ENCODE assay signal across 9 cellular contexts in genomic region chr16:30351586-30352419, GRCh38. TPM values are rescaled to one million over a fixed set of nuclear protein-coding genes. Genes with fewer than 3 reads are reported as not detected.
DNase-seq lines count a peak whose midpoint lies in the region; ATAC-seq and TF ChIP-seq lines count a peak whose summit lies in the region.
"Had no signal": no experiment of that assay in that cellular context is flagged by ENCODE, and none has a peak within 500 bp of the region (broad histone marks: within the 10 kb centered on the region; RNA-seq: fewer than 3 reads in every experiment).

No MANE protein-coding gene starts in this region.

- peaks cover 40% of the 10 kb centered on the region for H3K36me3 Mint-ChIP-seq in nephron (ENCODE audit: low read depth)

- H3K36me3 ChIP-seq in OCI-LY7 (ENCODE audit: insufficient read depth, low read length) = peaks cover 63% of the 10 kb centered on the region
- peaks cover 29% of the 10 kb centered on the region for H3K36me3 ChIP-seq in H7 (replicated peaks; ENCODE audit: control insufficient read depth, insufficient read depth, low read length)

- H3K27me3 ChIP-seq in H7 (ENCODE audit: control insufficient read depth, insufficient read depth, low read length) = no peaks in the 10 kb centered on the region

- H3K27me3 Mint-ChIP-seq in nephron (ENCODE audit: low read depth) = no peaks in the 10 kb centered on the region

- POLR2A ChIA-PET in OCI-LY7 (lab: Charles Lee) = interaction anchor here (4.5 kb wide), 1 partner anchor 19 kb away, joined by 21 read pairs; the partner anchor contains the start of gene TBC1D10B

- H3K79me2 ChIP-seq in OCI-LY7 (ENCODE audit: insufficient read depth, low read depth, low read length) = peaks cover 37% of the 10 kb centered on the region

- CTCF ChIA-PET in OCI-LY7 (lab: Charles Lee; ENCODE audit: unreplicated experiment) = interaction anchor here (1.1 kb wide), 1 partner anchor 10 kb away, joined by 3 read pairs; no protein-coding TSS in a partner anchor

- DNase-seq in AG08396 (ENCODE audit: low spot score) (peak; percentile 82), OCI-LY7 (ENCODE audit: low spot score) (peak; percentile 36), epithelial cell of proximal tubule (ENCODE audit: low read depth) (peak; percentile 68), NCI-H774 (lab: John Stamatoyannopoulos, UW) (no peak), NK-92 (lab: John Stamatoyannopoulos, UW; ENCODE audit: unreplicated experiment) (no peak), H7 (no peak)

- peaks cover 27% of the 10 kb centered on the region for H3K4me1 Mint-ChIP-seq in nephron

- no peaks in the 10 kb centered on the region for H3K9me2 ChIP-seq in OCI-LY7 (ENCODE audit: insufficient read depth, low read length)

- H3K9me3 Mint-ChIP-seq in nephron = no peaks in the 10 kb centered on the region

- BruUV-seq in OCI-LY7 (replicated peaks; lab: Mats Ljungman, UMichigan) = no TSS peak

- H3K4me3 ChIP-seq in OCI-LY7 (ENCODE audit: low read depth, low read length, poor library complexity, severe bottlenecking) = peak overlapping the region; percentile 98
- H3K4me3 ChIP-seq in epithelial cell of proximal tubule (ENCODE audit: low read depth, low read length) = no peak overlapping the region
- H3K4me3 ChIP-seq in H7 (ENCODE audit: insufficient read depth, low read depth, low read length) = no peak overlapping the region

- H3K4me3 Mint-ChIP-seq in nephron = peak overlapping the region; percentile 71 to 84 (median 80)

- peaks cover 88% of the 10 kb centered on the region for H3K4me1 ChIP-seq in OCI-LY7 (ENCODE audit: insufficient read depth, low read length, poor library complexity, severe bottlenecking)

- no peak overlapping the region for H2AFZ ChIP-seq in OCI-LY7 (ENCODE audit: low read length)

- H3K9me3 ChIP-seq in OCI-LY7 (ENCODE audit: low read length) = no peaks in the 10 kb centered on the region

- no peaks in the 10 kb centered on the region for H4K20me1 ChIP-seq in OCI-LY7 (ENCODE audit: insufficient read depth, low read length)

- TF ChIP-seq CTCF in OCI-LY7 (conservative IDR thresholded peaks at IDR 0.05; ENCODE audit: low read length) = no peak
- TF ChIP-seq CTCF in epithelial cell of proximal tubule (conservative IDR thresholded peaks at IDR 0.05; ENCODE audit: low read depth, low read length) = no peak
- no peak for TF ChIP-seq CTCF in nephron (IDR thresholded peaks at IDR 0.05; ENCODE audit: unreplicated experiment in 3 of 3)

- no peak overlapping the region for H3K27ac Mint-ChIP-seq in nephron

- intact Hi-C loops in OCI-LY7 (cut with micrococcal nuclease; ENCODE audit: unreplicated experiment) = loop anchor here (10.0 kb wide), 1 partner anchor 287 kb away; the partner anchor contains the start of gene ALDOA

- peak overlapping the region; percentile 99 for H3K4me2 ChIP-seq in OCI-LY7 (ENCODE audit: low read length)

- no peak for ATAC-seq in GM19463 (IDR thresholded peaks at IDR 0.05; ENCODE audit: unreplicated experiment)

- peak overlapping the region; percentile 98 for H3K27ac ChIP-seq in OCI-LY7 (ENCODE audit: low read depth, low read length, poor library complexity, severe bottlenecking)

RNA-seq across cellular contexts. Expression of gene CD2BP2, which starts 3.3 kb away (rescaled TPM):
- total RNA-seq in OCI-LY7 (2014; rRNA removed; shearing (Covaris generic)) = 69.2 and 94.7 TPM in 2 replicates
- total RNA-seq in OCI-LY7 (2022) (87.8 and 111 TPM in 2 replicates), epithelial cell of proximal tubule (68.9 and 75.2 TPM in 2 replicates)
- total RNA-seq in H7 (2014; rRNA removed; shearing (Covaris generic)) = 44.2 and 45.2 TPM in 2 replicates

RNA-seq across cellular contexts. Expression of gene TBC1D10B, which starts 18.5 kb away (rescaled TPM):
- total RNA-seq in OCI-LY7 (2014; rRNA removed; shearing (Covaris generic)) = 38.6 and 44.9 TPM in 2 replicates
- total RNA-seq in OCI-LY7 (2022) (74.8 and 78.6 TPM in 2 replicates), epithelial cell of proximal tubule (51.8 and 53.6 TPM in 2 replicates)
- 35.8 and 38.4 TPM in 2 replicates for total RNA-seq in H7 (2014; rRNA removed; shearing (Covaris generic))

RNA-seq across cellular contexts. Expression of gene MYL11, which starts 22.8 kb away (rescaled TPM):
- 3.2 and 3.3 TPM in 2 replicates for total RNA-seq in OCI-LY7 (2014; rRNA removed; shearing (Covaris generic))
- total RNA-seq in OCI-LY7 (2022) = 1.7 and 3.9 TPM in 2 replicates
- not detected in 2 replicates for total RNA-seq in epithelial cell of proximal tubule
- 3.4 TPM in 1 of 2 replicates, not detected in the other for total RNA-seq in H7 (2014; rRNA removed; shearing (Covaris generic))
- total RNA-seq: T-helper 1 cell treated with Interleukin-12 subunit alpha and Interleukin-12 subunit beta and Interleukin-4 antibody, amounts not matched to agents 30 ng/mL and 1 ng/mL, for 36 hours had no signal

RNA-seq across cellular contexts. Expression of gene SEPTIN1, which starts 30.6 kb away (rescaled TPM):
- total RNA-seq in OCI-LY7 (2014; rRNA removed; shearing (Covaris generic)) = 126 and 133 TPM in 2 replicates
- 171 and 181 TPM in 2 replicates for total RNA-seq in OCI-LY7 (2022)
- 0.23 TPM in 1 of 2 replicates, not detected in the other for total RNA-seq in epithelial cell of proximal tubule
- 0.18 and 0.80 TPM in 2 replicates for total RNA-seq in H7 (2014; rRNA removed; shearing (Covaris generic))

RNA-seq across cellular contexts. Expression of gene ZNF48, which starts 43.4 kb away (rescaled TPM):
- total RNA-seq in OCI-LY7 (2014; rRNA removed; shearing (Covaris generic)) = 15.7 and 18.8 TPM in 2 replicates
- total RNA-seq in OCI-LY7 (2022) = 16.4 and 17.3 TPM in 2 replicates
- total RNA-seq in epithelial cell of proximal tubule = 12.6 and 15.6 TPM in 2 replicates
- 38.8 and 46.3 TPM in 2 replicates for total RNA-seq in H7 (2014; rRNA removed; shearing (Covaris generic))

Comparison
In these comparisons a context has a peak if more than half of its experiments do, and no peak if none do; other contexts are left out.
1. DNase-seq: peak in AG08396 (single experiment), OCI-LY7 (single experiment) and epithelial cell of proximal tubule (single experiment); none in NCI-H774 (single experiment), NK-92 (single experiment) and H7 (single experiment).